Comparison of ENCODE assay signal across 16 cellular contexts in genomic region chr9:127098916-127099315, GRCh38. TPM values are rescaled to one million over a fixed set of nuclear protein-coding genes. Genes with fewer than 3 reads are reported as not detected.
"Had no signal": no experiment of that assay in that cellular context is flagged by ENCODE, and none has a peak within 500 bp of the region (broad histone marks: within the 10 kb centered on the region; RNA-seq: fewer than 3 reads in every experiment).

No MANE protein-coding gene starts in this region.

- ATAC-seq: left colon; stimulated activated naive CD8-positive, alpha-beta T cell treated with anti-CD3 and anti-CD28 coated beads, Interleukin-15, Interleukin-2, amounts not matched to agents 100 U/mL and 50 U/mL, for 24 hours; upper lobe of right lung had no signal

- DNase-seq: activated CD4-positive, alpha-beta T cell treated with anti-CD3 and anti-CD28 coated beads, Interleukin-2, amount 10 ng/mL, durations not matched to agents 7 days and 5 days; activated CD8-positive, alpha-beta memory T cell treated with anti-CD3 and anti-CD28 coated beads, Interleukin-2, amount 50 U/mL, for 4 hours; activated gamma-delta T cell; adrenal gland; effector CD8-positive, alpha-beta T cell; hypothalamus; islet precursor cell; left colon; midbrain; stimulated activated CD4-positive, alpha-beta T cell treated with anti-CD3 and anti-CD28 coated beads, Interleukin-1b, Interleukin-23, amount 100 ng/mL, for 48 hours; stimulated activated CD8-positive, alpha-beta memory T cell treated with anti-CD3 and anti-CD28 coated beads, Interleukin-4, amount 100 ng/mL, for 48 hours; stimulated activated naive CD8-positive, alpha-beta T cell treated with anti-CD3 and anti-CD28 coated beads, Interleukin-15, Interleukin-2, amounts not matched to agents 100 U/mL and 50 U/mL, for 24 hours; testis had no signal

- H3K27me3 ChIP-seq: adrenal gland, neural progenitor cell, ovary, testis, upper lobe of right lung had no signal

- H3K9me3 ChIP-seq: adrenal gland, ovary, testis, upper lobe of right lung had no signal

- H3K9ac ChIP-seq: neural progenitor cell had no signal

- H3K4me1 ChIP-seq: adrenal gland, neural progenitor cell, testis, upper lobe of right lung had no signal

- H3K27ac ChIP-seq: neural progenitor cell, testis, upper lobe of right lung had no signal

- H3K36me3 ChIP-seq: adrenal gland, neural progenitor cell, ovary, upper lobe of right lung had no signal

- H3K4me3 ChIP-seq: adrenal gland, neural progenitor cell, ovary, testis, upper lobe of right lung had no signal

RNA-seq across cellular contexts. Expression of gene ANGPTL2, which starts 23.5 kb away (rescaled TPM):
- total RNA-seq: activated CD4-positive, alpha-beta T cell treated with anti-CD3 and anti-CD28 coated beads, Interleukin-2, amount 10 ng/mL, durations not matched to agents 7 days and 5 days had no signal
